ENCODE assay signal across 19 cellular contexts in the genomic region with DNA sequence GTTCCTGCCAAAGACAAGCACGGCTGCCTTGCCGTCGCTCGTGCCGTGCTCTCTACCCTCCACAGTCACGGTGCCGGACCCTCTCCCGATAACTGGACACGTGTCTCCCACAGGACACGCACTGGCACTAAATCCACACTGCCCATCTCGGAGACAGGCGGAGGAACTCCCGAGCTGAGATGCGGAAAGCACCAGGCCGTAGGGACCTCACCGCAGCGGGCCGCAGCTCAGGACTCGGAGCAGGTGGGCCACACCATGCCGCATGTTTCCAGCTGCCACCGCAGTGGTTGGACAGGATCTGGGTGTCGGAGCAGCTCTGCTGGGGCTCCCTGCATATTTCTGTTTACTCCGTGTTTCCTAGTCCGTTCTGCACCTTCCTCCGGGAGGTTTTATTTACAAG.
A peak's percentile ranks its signal among the peaks of the same experiment; 100 is the strongest.
DNase-seq lines count a peak whose midpoint lies in the region; ATAC-seq and TF ChIP-seq lines count a peak whose summit lies in the region.
"Had no signal": no experiment of that assay in that cellular context is flagged by ENCODE, and none has a peak within 500 bp of the region (broad histone marks: within the 10 kb centered on the region; RNA-seq: fewer than 3 reads in every experiment).

No MANE protein-coding gene starts in this region.

- no peaks in the 10 kb centered on the region for H4K20me1 ChIP-seq in osteoblast (ENCODE audit: insufficient read depth, low read length)

- H3K36me3 Mint-ChIP-seq in glutamatergic neuron (ENCODE audit: unreplicated experiment) = no peaks in the 10 kb centered on the region
- H3K36me3 Mint-ChIP-seq: CD8-positive, alpha-beta T cell had no signal

- H3K4me1 ChIP-seq in osteoblast (ENCODE audit: insufficient read depth, low read length) = no peaks in the 10 kb centered on the region

- no peak overlapping the region for H2AFZ ChIP-seq in osteoblast (ENCODE audit: low read length)

- H3K9me3 Mint-ChIP-seq in glutamatergic neuron (ENCODE audit: unreplicated experiment) = peaks cover 9% of the 10 kb centered on the region
- H3K9me3 Mint-ChIP-seq: CD8-positive, alpha-beta T cell; HFFc6 had no signal

- no peaks in the 10 kb centered on the region for H3K27me3 ChIP-seq in osteoblast (ENCODE audit: insufficient read depth, low read length)

- H3K9me3 ChIP-seq in osteoblast (ENCODE audit: low read depth, low read length) = no peaks in the 10 kb centered on the region

- no peak overlapping the region for H3K4me2 ChIP-seq in osteoblast (ENCODE audit: insufficient read depth, low read length)

- DNase-seq in NCI-H1092 treated with DMSO at 0.1 percent for 48 hours (lab: John Stamatoyannopoulos, UW) (peak; percentile 28), NCI-H1092 (lab: John Stamatoyannopoulos, UW) (no peak), glutamatergic neuron (peak; percentile 33), osteoblast (ENCODE audit: insufficient read length, low spot score, missing footprints) (peak; percentile 81), activated gamma-delta T cell treated with Interleukin-2 at 50 U/mL for 16 hours (no peak)
- DNase-seq: CD8-positive, alpha-beta T cell; COR-L47; DMS153; DMS79 treated with DMSO at 0.1 percent for 48 hours; EL; HCEC 1CT; HFFc6; IMR-90; KBM-7 had no signal

- no peaks in the 10 kb centered on the region for H3K79me2 ChIP-seq in osteoblast (ENCODE audit: insufficient read depth, low read length)

- TF ChIP-seq CTCF in glutamatergic neuron (IDR thresholded peaks at IDR 0.05; ENCODE audit: partially characterized antibody, unreplicated experiment) (no peak), osteoblast (IDR thresholded peaks at IDR 0.05; ENCODE audit: extremely low read depth, low read depth, low read length) (no peak)

- H3K27me3 Mint-ChIP-seq in glutamatergic neuron (ENCODE audit: unreplicated experiment) = peaks cover 6% of the 10 kb centered on the region

- H3K27ac Mint-ChIP-seq in glutamatergic neuron (ENCODE audit: unreplicated experiment) = peak overlapping the region; percentile 38
- H3K27ac Mint-ChIP-seq: CD8-positive, alpha-beta T cell; HFFc6 had no signal

- peaks cover 37% of the 10 kb centered on the region for H3K4me1 Mint-ChIP-seq in glutamatergic neuron (ENCODE audit: low read depth, unreplicated experiment)

- no peak overlapping the region for H3K4me3 Mint-ChIP-seq in glutamatergic neuron (ENCODE audit: unreplicated experiment)
- H3K4me3 Mint-ChIP-seq: CD8-positive, alpha-beta T cell; HFFc6 had no signal

- H3K36me3 ChIP-seq in osteoblast (ENCODE audit: insufficient read depth, low read length) = no peaks in the 10 kb centered on the region

- ATAC-seq in HG02642 (IDR thresholded peaks at IDR 0.05; ENCODE audit: poor library complexity, unreplicated experiment) (no peak), GM19452 (IDR thresholded peaks at IDR 0.05; ENCODE audit: unreplicated experiment) (no peak), HG02763 (IDR thresholded peaks at IDR 0.05; ENCODE audit: unreplicated experiment) (no peak)
- ATAC-seq: CD8-positive, alpha-beta T cell had no signal

- H3K27ac ChIP-seq in osteoblast (ENCODE audit: low read depth, low read length) = no peak overlapping the region
- H3K27ac ChIP-seq: 22Rv1, C4-2B had no signal

- H3K4me3 ChIP-seq in osteoblast (ENCODE audit: insufficient read depth, low read length) = no peak overlapping the region

Comparison
In these comparisons a context has a peak if more than half of its experiments do, and no peak if none do; other contexts are left out.
1. DNase-seq: peak in NCI-H1092 treated with DMSO at 0.1 percent for 48 hours (single experiment), glutamatergic neuron (single experiment) and osteoblast (single experiment); none in NCI-H1092 (single experiment) and activated gamma-delta T cell treated with Interleukin-2 at 50 U/mL for 16 hours (single experiment).